Comparison of ENCODE assay signal across 1 cellular context in the genomic region with DNA sequence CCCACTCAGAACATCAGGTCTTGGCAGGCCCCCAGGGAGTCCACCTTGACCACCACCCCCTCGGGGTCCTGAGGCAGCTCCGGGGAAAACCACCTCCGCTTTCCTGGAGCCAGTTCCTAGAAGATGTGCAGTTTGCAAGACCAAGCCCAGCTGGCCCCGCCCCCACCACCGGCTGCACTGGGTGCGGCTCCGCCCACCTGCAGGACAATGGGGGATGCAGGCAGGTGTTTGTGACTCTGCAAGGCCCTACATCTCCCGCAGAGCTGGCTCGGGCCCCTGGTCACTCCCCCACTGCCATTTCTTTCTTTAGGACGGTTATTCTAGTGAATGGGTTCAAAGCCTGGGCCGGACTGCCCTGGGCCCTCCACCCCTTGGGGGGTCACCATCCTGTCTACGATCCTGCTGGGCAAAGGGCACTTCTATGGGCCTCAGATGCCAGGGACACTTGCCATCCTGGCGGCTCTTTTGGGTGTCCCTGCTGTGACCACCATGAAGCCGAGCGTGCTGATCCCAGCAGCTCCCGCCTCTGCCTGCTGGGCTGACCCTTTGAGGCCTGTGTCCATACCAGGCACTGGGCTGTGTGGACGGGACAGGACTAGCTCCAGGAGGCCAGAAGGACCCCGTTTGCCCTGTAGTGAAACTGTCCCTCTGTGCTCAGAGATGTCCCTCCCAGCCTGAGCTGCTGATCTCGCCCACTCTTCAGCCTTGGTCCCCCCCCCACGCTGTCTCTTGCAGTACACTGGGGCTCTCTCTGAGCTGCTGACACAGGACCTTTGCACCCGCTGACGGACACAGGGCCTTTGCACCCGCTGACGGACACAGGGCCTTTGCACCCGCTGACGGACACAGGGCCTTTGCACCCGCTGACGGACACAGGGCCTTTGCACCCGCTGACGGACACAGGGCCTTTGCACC.
TF ChIP-seq lines count a peak whose summit lies in the region.

No MANE protein-coding gene starts in this region.

TF ChIP-seq in HEK293, 187 proteins besides CTCF, POLR2A, EP300 and RAD21 (continued from another document):
- TF ChIP-seq, protein P1, sequence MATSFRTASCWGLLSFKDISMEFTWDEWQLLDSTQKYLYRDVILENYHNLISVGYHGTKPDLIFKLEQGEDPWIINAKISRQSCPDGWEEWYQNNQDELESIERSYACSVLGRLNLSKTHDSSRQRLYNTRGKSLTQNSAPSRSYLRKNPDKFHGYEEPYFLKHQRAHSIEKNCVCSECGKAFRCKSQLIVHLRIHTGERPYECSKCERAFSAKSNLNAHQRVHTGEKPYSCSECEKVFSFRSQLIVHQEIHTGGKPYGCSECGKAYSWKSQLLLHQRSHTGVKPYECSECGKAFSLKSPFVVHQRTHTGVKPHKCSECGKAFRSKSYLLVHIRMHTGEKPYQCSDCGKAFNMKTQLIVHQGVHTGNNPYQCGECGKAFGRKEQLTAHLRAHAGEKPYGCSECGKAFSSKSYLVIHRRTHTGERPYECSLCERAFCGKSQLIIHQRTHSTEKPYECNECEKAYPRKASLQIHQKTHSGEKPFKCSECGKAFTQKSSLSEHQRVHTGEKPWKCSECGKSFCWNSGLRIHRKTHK (tag by site-specific recombination; IDR thresholded peaks at IDR 0.05) = no peak
- TF ChIP-seq, protein P2, sequence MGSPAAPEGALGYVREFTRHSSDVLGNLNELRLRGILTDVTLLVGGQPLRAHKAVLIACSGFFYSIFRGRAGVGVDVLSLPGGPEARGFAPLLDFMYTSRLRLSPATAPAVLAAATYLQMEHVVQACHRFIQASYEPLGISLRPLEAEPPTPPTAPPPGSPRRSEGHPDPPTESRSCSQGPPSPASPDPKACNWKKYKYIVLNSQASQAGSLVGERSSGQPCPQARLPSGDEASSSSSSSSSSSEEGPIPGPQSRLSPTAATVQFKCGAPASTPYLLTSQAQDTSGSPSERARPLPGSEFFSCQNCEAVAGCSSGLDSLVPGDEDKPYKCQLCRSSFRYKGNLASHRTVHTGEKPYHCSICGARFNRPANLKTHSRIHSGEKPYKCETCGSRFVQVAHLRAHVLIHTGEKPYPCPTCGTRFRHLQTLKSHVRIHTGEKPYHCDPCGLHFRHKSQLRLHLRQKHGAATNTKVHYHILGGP (tag by site-specific recombination; IDR thresholded peaks at IDR 0.05) = 0 out of 2 replicates have a peak, but pooled peaks have one; percentile 21
- TF ChIP-seq ZNF2 (tag by site-specific recombination; IDR thresholded peaks at IDR 0.05) (no peak), ZIC2 (tag by site-specific recombination; IDR thresholded peaks at IDR 0.05) (peak; percentile 57), KLF1 (tag by site-specific recombination; IDR thresholded peaks at IDR 0.05) (peak; percentile 70), EGR2 (tag by site-specific recombination; IDR thresholded peaks at IDR 0.05; ENCODE audit: low read depth) (peak; percentile 26; the same call in 1 of the 2 replicates), SCRT1 (tag by site-specific recombination; IDR thresholded peaks at IDR 0.05; ENCODE audit: borderline replicate concordance) (peak; percentile 35; the same call in 1 of the 2 replicates), ZNF623 (tag by site-specific recombination; IDR thresholded peaks at IDR 0.05) (peak; percentile 99), KLF9 (tag by site-specific recombination; IDR thresholded peaks at IDR 0.05; ENCODE audit: low read depth) (peak; percentile 59)
- TF ChIP-seq, protein P3, sequence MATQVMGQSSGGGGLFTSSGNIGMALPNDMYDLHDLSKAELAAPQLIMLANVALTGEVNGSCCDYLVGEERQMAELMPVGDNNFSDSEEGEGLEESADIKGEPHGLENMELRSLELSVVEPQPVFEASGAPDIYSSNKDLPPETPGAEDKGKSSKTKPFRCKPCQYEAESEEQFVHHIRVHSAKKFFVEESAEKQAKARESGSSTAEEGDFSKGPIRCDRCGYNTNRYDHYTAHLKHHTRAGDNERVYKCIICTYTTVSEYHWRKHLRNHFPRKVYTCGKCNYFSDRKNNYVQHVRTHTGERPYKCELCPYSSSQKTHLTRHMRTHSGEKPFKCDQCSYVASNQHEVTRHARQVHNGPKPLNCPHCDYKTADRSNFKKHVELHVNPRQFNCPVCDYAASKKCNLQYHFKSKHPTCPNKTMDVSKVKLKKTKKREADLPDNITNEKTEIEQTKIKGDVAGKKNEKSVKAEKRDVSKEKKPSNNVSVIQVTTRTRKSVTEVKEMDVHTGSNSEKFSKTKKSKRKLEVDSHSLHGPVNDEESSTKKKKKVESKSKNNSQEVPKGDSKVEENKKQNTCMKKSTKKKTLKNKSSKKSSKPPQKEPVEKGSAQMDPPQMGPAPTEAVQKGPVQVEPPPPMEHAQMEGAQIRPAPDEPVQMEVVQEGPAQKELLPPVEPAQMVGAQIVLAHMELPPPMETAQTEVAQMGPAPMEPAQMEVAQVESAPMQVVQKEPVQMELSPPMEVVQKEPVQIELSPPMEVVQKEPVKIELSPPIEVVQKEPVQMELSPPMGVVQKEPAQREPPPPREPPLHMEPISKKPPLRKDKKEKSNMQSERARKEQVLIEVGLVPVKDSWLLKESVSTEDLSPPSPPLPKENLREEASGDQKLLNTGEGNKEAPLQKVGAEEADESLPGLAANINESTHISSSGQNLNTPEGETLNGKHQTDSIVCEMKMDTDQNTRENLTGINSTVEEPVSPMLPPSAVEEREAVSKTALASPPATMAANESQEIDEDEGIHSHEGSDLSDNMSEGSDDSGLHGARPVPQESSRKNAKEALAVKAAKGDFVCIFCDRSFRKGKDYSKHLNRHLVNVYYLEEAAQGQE (tag by site-specific recombination; IDR thresholded peaks at IDR 0.05) = no peak
